ENCODE assay signal across 8 cellular contexts in the genomic region with DNA sequence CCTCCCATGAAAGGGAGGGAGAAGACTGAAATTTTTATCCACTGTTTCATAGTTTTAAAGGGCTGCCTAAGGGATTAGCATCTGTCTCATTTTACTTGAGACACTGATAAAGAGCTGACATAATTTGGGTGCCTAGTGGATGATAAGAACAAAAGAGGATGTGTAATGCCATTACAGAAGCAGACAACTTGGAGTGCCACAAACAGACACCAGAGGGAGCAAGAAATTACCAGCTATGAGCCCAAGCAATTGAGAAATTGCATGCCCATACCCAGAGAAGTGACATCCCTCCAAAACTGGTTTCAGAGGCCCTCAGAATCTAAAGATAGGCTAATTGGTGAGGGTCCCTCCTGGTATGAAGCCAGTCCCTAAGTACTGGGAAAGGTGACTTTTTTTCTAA. TPM values are rescaled to one million over a fixed set of nuclear protein-coding genes. Genes with fewer than 3 reads are reported as not detected.
DNase-seq lines count a peak whose midpoint lies in the region; ATAC-seq and TF ChIP-seq lines count a peak whose summit lies in the region.

No MANE protein-coding gene starts in this region.

- H3K36me3 Mint-ChIP-seq in T-cell, result no peaks in the 10 kb centered on the region

- POLR2A ChIA-PET in T-cell (lab: Charles Lee), result no interaction called here

- CTCF ChIA-PET in T-cell (lab: Charles Lee), result interaction anchor here in 1 of 2 donors (1.1 kb wide), 1 partner anchor 166 kb away, joined by 5 read pairs; no protein-coding TSS in a partner anchor

- H3K4me3 Mint-ChIP-seq in T-cell, result no peak overlapping the region

- no peak for DNase-seq in AG09319 (ENCODE audit: extremely low read depth, low read depth)
- DNase-seq in NOMO-1 treated with DMSO at 0.1 percent for 48 hours (lab: John Stamatoyannopoulos, UW; ENCODE audit: unreplicated experiment), result peak; percentile 4
- peak; percentile 0 for DNase-seq in fibroblast of pulmonary artery (ENCODE audit: low read depth)
- no peak for DNase-seq in central memory CD4-positive, alpha-beta T cell
- DNase-seq in activated CD8-positive, alpha-beta memory T cell treated with anti-CD3 and anti-CD28 coated beads, Interleukin-2, amount 50 U/mL, for 48 hours, result no peak
- DNase-seq in T-cell, result no peak

- no peak overlapping the region for H3K4me3 ChIP-seq in fibroblast of pulmonary artery (replicated peaks; ENCODE audit: low read depth, low read length)

- H3K4me1 Mint-ChIP-seq in T-cell, result no peaks in the 10 kb centered on the region

- H3K27ac Mint-ChIP-seq in T-cell, result no peak overlapping the region

- no peaks in the 10 kb centered on the region for H3K9me3 Mint-ChIP-seq in T-cell

- peak; percentile 94 for ATAC-seq in HG02852 (IDR thresholded peaks at IDR 0.05; ENCODE audit: unreplicated experiment)
- no peak for ATAC-seq in T-cell (replicated peaks in 1 of 4)

- peaks cover 0 to 5% of the 10 kb centered on the region in 2 donors for H3K27me3 Mint-ChIP-seq in T-cell

- peak; percentile 42 for TF ChIP-seq CTCF in AG09319 (IDR thresholded peaks at IDR 0.05; ENCODE audit: low read depth, low read length)
- TF ChIP-seq CTCF in GM12874 (IDR thresholded peaks at IDR 0.05; ENCODE audit: insufficient read depth, low read depth, low read length), result peak; percentile 34; the same call in 1 of the 2 replicates
- no peak for TF ChIP-seq CTCF in fibroblast of pulmonary artery (IDR thresholded peaks at IDR 0.05; ENCODE audit: low read length, missing control alignments)

RNA-seq across cellular contexts. Expression of a gene that starts 38.5 kb away (rescaled TPM):
- total RNA-seq in T-cell, result not detected

Comparison
In these comparisons a context has a peak if more than half of its experiments do, and no peak if none do; other contexts are left out.
1. DNase-seq: peak in NOMO-1 treated with DMSO at 0.1 percent for 48 hours (single experiment) and fibroblast of pulmonary artery (single experiment); none in AG09319 (single experiment), central memory CD4-positive, alpha-beta T cell (single experiment), activated CD8-positive, alpha-beta memory T cell treated with anti-CD3 and anti-CD28 coated beads, Interleukin-2, amount 50 U/mL, for 48 hours (single experiment) and T-cell (0 of 34).